ENCODE assay signal across 11 cellular contexts in genomic region chr3:14210281-14210670, GRCh38.
"Had no signal": no experiment of that assay in that cellular context is flagged by ENCODE, and none has a peak within 500 bp of the region (broad histone marks: within the 10 kb centered on the region; RNA-seq: fewer than 3 reads in every experiment).

No MANE protein-coding gene starts in this region.

- H3K4me3 ChIP-seq: adrenal gland, colonic mucosa, upper lobe of left lung had no signal

- H3K4me1 ChIP-seq: colonic mucosa had no signal

- H3K9me3 Mint-ChIP-seq: activated CD4-positive, alpha-beta memory T cell treated with anti-CD3 and anti-CD28 coated beads for 36 hours; stimulated activated naive B cell treated with anti-CD40 and anti-IgM and Interleukin-4, amounts not matched to agents 10 μg/mL and 1 μg/mL and 100 μg/mL, for 72 hours had no signal

- H3K27me3 Mint-ChIP-seq: activated CD4-positive, alpha-beta memory T cell treated with anti-CD3 and anti-CD28 coated beads for 36 hours; activated CD8-positive, alpha-beta memory T cell treated with anti-CD3 and anti-CD28 coated beads, Interleukin-2, amount 10 ng/mL, durations not matched to agents 7 days and 5 days; stimulated activated naive B cell treated with anti-CD40 and anti-IgM and Interleukin-4, amounts not matched to agents 10 μg/mL and 1 μg/mL and 100 μg/mL, for 72 hours had no signal

- H3K36me3 ChIP-seq: adrenal gland, colonic mucosa, upper lobe of left lung had no signal

- H3K9me3 ChIP-seq: adrenal gland, colonic mucosa, upper lobe of left lung had no signal

- H3K27ac ChIP-seq: colonic mucosa, upper lobe of left lung had no signal

- H3K27me3 ChIP-seq: adrenal gland, colonic mucosa, upper lobe of left lung had no signal

- H3K27ac Mint-ChIP-seq: activated CD4-positive, alpha-beta memory T cell treated with anti-CD3 and anti-CD28 coated beads for 36 hours; activated CD8-positive, alpha-beta memory T cell treated with anti-CD3 and anti-CD28 coated beads, Interleukin-2, amount 10 ng/mL, durations not matched to agents 7 days and 5 days; stimulated activated naive B cell treated with anti-CD40 and anti-IgM and Interleukin-4, amounts not matched to agents 10 μg/mL and 1 μg/mL and 100 μg/mL, for 72 hours had no signal

- H3K4me1 Mint-ChIP-seq: activated CD8-positive, alpha-beta memory T cell treated with anti-CD3 and anti-CD28 coated beads, Interleukin-2, amount 10 ng/mL, durations not matched to agents 7 days and 5 days; stimulated activated naive B cell treated with anti-CD40 and anti-IgM and Interleukin-4, amounts not matched to agents 10 μg/mL and 1 μg/mL and 100 μg/mL, for 72 hours had no signal

- H3K4me3 Mint-ChIP-seq: activated CD4-positive, alpha-beta memory T cell treated with anti-CD3 and anti-CD28 coated beads for 36 hours; activated CD8-positive, alpha-beta memory T cell treated with anti-CD3 and anti-CD28 coated beads, Interleukin-2, amount 10 ng/mL, durations not matched to agents 7 days and 5 days; stimulated activated naive B cell treated with anti-CD40 and anti-IgM and Interleukin-4, amounts not matched to agents 10 μg/mL and 1 μg/mL and 100 μg/mL, for 72 hours had no signal

- DNase-seq: activated CD4-positive, alpha-beta memory T cell treated with anti-CD3 and anti-CD28 coated beads for 36 hours; activated CD8-positive, alpha-beta memory T cell treated with anti-CD3 and anti-CD28 coated beads, Interleukin-2, amount 10 ng/mL, durations not matched to agents 7 days and 5 days; activated naive CD4-positive, alpha-beta T cell treated with anti-CD3 and anti-CD28 coated beads, Interleukin-2, amount 50 U/mL, for 16 hours; activated T-cell treated with anti-CD3 and anti-CD28 coated beads, Interleukin-2, amount 50 U/mL, for 1 hour; adrenal gland; caudate nucleus; colonic mucosa; midbrain; stimulated activated CD4-positive, alpha-beta T cell treated with anti-CD3 and anti-CD28 coated beads, Interleukin-2, amount 100 ng/mL, for 48 hours; stimulated activated naive B cell treated with anti-CD40 and anti-IgM and Interleukin-4, amounts not matched to agents 10 μg/mL and 1 μg/mL and 100 μg/mL, for 72 hours; upper lobe of left lung had no signal

- H3K36me3 Mint-ChIP-seq: activated CD4-positive, alpha-beta memory T cell treated with anti-CD3 and anti-CD28 coated beads for 36 hours; activated CD8-positive, alpha-beta memory T cell treated with anti-CD3 and anti-CD28 coated beads, Interleukin-2, amount 10 ng/mL, durations not matched to agents 7 days and 5 days; stimulated activated naive B cell treated with anti-CD40 and anti-IgM and Interleukin-4, amounts not matched to agents 10 μg/mL and 1 μg/mL and 100 μg/mL, for 72 hours had no signal
